Comparison of ENCODE assay signal across 21 cellular contexts in genomic region chr14:76089575-76089974, GRCh38.
A peak's percentile ranks its signal among the peaks of the same experiment; 100 is the strongest.
DNase-seq lines count a peak whose midpoint lies in the region; ATAC-seq and TF ChIP-seq lines count a peak whose summit lies in the region.
"Had no signal": no experiment of that assay in that cellular context is flagged by ENCODE, and none has a peak within 500 bp of the region (broad histone marks: within the 10 kb centered on the region; RNA-seq: fewer than 3 reads in every experiment).

No MANE protein-coding gene starts in this region.

- no peaks in the 10 kb centered on the region for H3K9me3 Mint-ChIP-seq in MCF 10A (ENCODE audit: unreplicated experiment)
- no peaks in the 10 kb centered on the region for H3K9me3 Mint-ChIP-seq in HFFc6
- H3K9me3 Mint-ChIP-seq: CD8-positive, alpha-beta T cell had no signal

- H3K36me3 Mint-ChIP-seq in MCF 10A (ENCODE audit: insufficient read depth, unreplicated experiment), result peaks cover 7% of the 10 kb centered on the region
- H3K36me3 Mint-ChIP-seq in HFFc6 (ENCODE audit: low read depth), result no peaks in the 10 kb centered on the region
- H3K36me3 Mint-ChIP-seq: CD8-positive, alpha-beta T cell had no signal

- H3K36me3 ChIP-seq in breast epithelium (no peaks in the 10 kb centered on the region), WERI-Rb-1 (no peaks in the 10 kb centered on the region), left ventricle myocardium inferior (no peaks in the 10 kb centered on the region), vagina (no peaks in the 10 kb centered on the region)
- H3K36me3 ChIP-seq: MG63 had no signal

- no peaks in the 10 kb centered on the region for H3K4me1 Mint-ChIP-seq in MCF 10A (ENCODE audit: insufficient read depth, unreplicated experiment)
- no peaks in the 10 kb centered on the region for H3K4me1 Mint-ChIP-seq in HFFc6 (ENCODE audit: low read depth)

- intact Hi-C loops in breast epithelium (cut with DNase I; ENCODE audit: low total_unique reads) (loop anchor here (5.0 kb wide), 1 partner anchor 1078 kb away; no protein-coding TSS in a partner anchor), MCF 10A (cut with micrococcal nuclease) (no loop called here), left ventricle myocardium inferior (cut with micrococcal nuclease) (no loop called here), vagina (cut with DNase I) (no loop called here)

- H3K27ac ChIP-seq in breast epithelium (peak overlapping the region; percentile 44 to 67), WERI-Rb-1 (peak overlapping the region; percentile 84), left ventricle myocardium inferior (replicated peaks) (peak overlapping the region; percentile 3), vagina (peak overlapping the region; percentile 51)
- H3K27ac ChIP-seq: 22Rv1 had no signal

- H3K4me3 Mint-ChIP-seq in MCF 10A (ENCODE audit: unreplicated experiment) (no peak overlapping the region), HFFc6 (no peak overlapping the region)
- H3K4me3 Mint-ChIP-seq: CD8-positive, alpha-beta T cell had no signal

- TF ChIP-seq CTCF in breast epithelium (IDR thresholded peaks at IDR 0.05), result no peak
- TF ChIP-seq CTCF in MCF 10A (IDR thresholded peaks at IDR 0.05; ENCODE audit: unreplicated experiment), result no peak
- no peak for TF ChIP-seq CTCF in WERI-Rb-1 (IDR thresholded peaks at IDR 0.05; ENCODE audit: low read depth, low read length)
- TF ChIP-seq CTCF in left ventricle myocardium inferior (IDR thresholded peaks at IDR 0.05; ENCODE audit: borderline replicate concordance), result no peak
- no peak for TF ChIP-seq CTCF in vagina (IDR thresholded peaks at IDR 0.05)
- no peak for TF ChIP-seq CTCF in HFFc6 (IDR thresholded peaks at IDR 0.05)

- CTCF ChIA-PET in MCF 10A (lab: Yijun Ruan, JAX), result no interaction called here

- POLR2A ChIA-PET in MCF 10A (lab: Yijun Ruan, JAX), result no interaction called here

- H3K27me3 ChIP-seq in breast epithelium, result no peaks in the 10 kb centered on the region
- no peaks in the 10 kb centered on the region for H3K27me3 ChIP-seq in WERI-Rb-1 (ENCODE audit: insufficient read depth, low read depth, severe bottlenecking)
- peaks cover 16% of the 10 kb centered on the region for H3K27me3 ChIP-seq in left ventricle myocardium inferior (ENCODE audit: low read depth)
- no peaks in the 10 kb centered on the region for H3K27me3 ChIP-seq in vagina
- H3K27me3 ChIP-seq: MG63 had no signal

- H3K4me3 ChIP-seq in breast epithelium (no peak overlapping the region), WERI-Rb-1 (ENCODE audit: low read depth, low read length) (peak overlapping the region; percentile 16), left ventricle myocardium inferior (no peak overlapping the region), vagina (no peak overlapping the region)
- H3K4me3 ChIP-seq: GM12878, MG63 had no signal

- no peak for TF ChIP-seq POLR2A in breast epithelium (IDR thresholded peaks at IDR 0.05)
- no peak for TF ChIP-seq POLR2A in vagina (IDR thresholded peaks at IDR 0.05)

- H3K27ac Mint-ChIP-seq in MCF 10A (ENCODE audit: low read depth, unreplicated experiment) (no peak overlapping the region), HFFc6 (no peak overlapping the region)
- H3K27ac Mint-ChIP-seq: CD8-positive, alpha-beta T cell had no signal

- BruUV-seq in MCF 10A (replicated peaks; lab: Mats Ljungman, UMichigan), result no TSS peak

- H3K9me3 ChIP-seq in breast epithelium, result no peaks in the 10 kb centered on the region
- no peaks in the 10 kb centered on the region for H3K9me3 ChIP-seq in WERI-Rb-1 (ENCODE audit: severe bottlenecking)
- no peaks in the 10 kb centered on the region for H3K9me3 ChIP-seq in left ventricle myocardium inferior (replicated peaks)
- H3K9me3 ChIP-seq in vagina, result no peaks in the 10 kb centered on the region
- H3K9me3 ChIP-seq: MG63 had no signal

- H3K27me3 Mint-ChIP-seq in MCF 10A (ENCODE audit: insufficient read depth, unreplicated experiment) (no peaks in the 10 kb centered on the region), HFFc6 (ENCODE audit: insufficient read depth) (peaks cover 16% of the 10 kb centered on the region)

- H3K4me1 ChIP-seq in breast epithelium (no peaks in the 10 kb centered on the region), left ventricle myocardium inferior (peaks cover 10% of the 10 kb centered on the region), vagina (peaks cover 19% of the 10 kb centered on the region)

- DNase-seq in breast epithelium (ENCODE audit: low spot score in 2 of 2), result no peak
- DNase-seq in MCF 10A (ENCODE audit: unreplicated experiment), result no peak
- no peak for DNase-seq in WERI-Rb-1
- DNase-seq in left ventricle myocardium inferior, result peak; percentile 26
- no peak for DNase-seq in vagina (ENCODE audit: extremely low spot score in 2 of 2)
- DNase-seq in HFFc6, result no peak
- DNase-seq in activated gamma-delta T cell treated with Interleukin-2 at 50 U/mL for 16 hours, result no peak
- DNase-seq: ACHN; CD8-positive, alpha-beta T cell; DND-41; Kasumi-1; MG63; NCI-H1417 treated with DMSO at 0.1 percent for 48 hours; NCI-H187; NCI-H446; NCI-H526; SHP77 had no signal

- no peak for ATAC-seq in HG03280 (IDR thresholded peaks at IDR 0.05; ENCODE audit: unreplicated experiment)
- ATAC-seq: CD8-positive, alpha-beta T cell; GM12878; HCT116 had no signal

Comparison
In these comparisons a context has a peak if more than half of its experiments do, and no peak if none do; other contexts are left out.
1. H3K27ac ChIP-seq: peak in every context shown above with its lines; median percentile 84 in WERI-Rb-1; 56 in breast epithelium; 51 in vagina; 3 in left ventricle myocardium inferior.